ENCODE assay signal across 14 cellular contexts in genomic region chr12:75986001-75986739, GRCh38. TPM values are rescaled to one million over a fixed set of nuclear protein-coding genes. Genes with fewer than 3 reads are reported as not detected.
DNase-seq lines count a peak whose midpoint lies in the region; FAIRE-seq and TF ChIP-seq lines count a peak whose summit lies in the region.
"Had no signal": no experiment of that assay in that cellular context is flagged by ENCODE, and none has a peak within 500 bp of the region (broad histone marks: within the 10 kb centered on the region; RNA-seq: fewer than 3 reads in every experiment).

No MANE protein-coding gene starts in this region.

- H3K27me3 ChIP-seq in endothelial cell of umbilical vein (ENCODE audit: control insufficient read depth in 2 of 2, insufficient read depth in 2 of 2, low read length in 2 of 2) (no peaks in the 10 kb centered on the region), smooth muscle cell (ENCODE audit: low read depth) (no peaks in the 10 kb centered on the region)
- H3K27me3 ChIP-seq: right atrium auricular region had no signal

- H3K9me1 ChIP-seq in endothelial cell of umbilical vein (replicated peaks; ENCODE audit: control insufficient read depth, extremely low read depth, insufficient read depth, low read length), result no peaks in the 10 kb centered on the region

- no peak for TF ChIP-seq CTCF in endothelial cell of umbilical vein (IDR thresholded peaks at IDR 0.05; ENCODE audit: extremely low read depth in 1 of 2, insufficient read depth in 1 of 2, low read depth in 1 of 2, low read length in 2 of 2)
- TF ChIP-seq CTCF in smooth muscle cell (IDR thresholded peaks at IDR 0.05; ENCODE audit: borderline replicate concordance, insufficient read depth, poor library complexity, severe bottlenecking), result no peak

- dilution Hi-C loops in endothelial cell of umbilical vein (cut with MboI; ENCODE audit: extremely low pct_ligation_motif_present, low sequenced_read_pairs), result no loop called here

- H3K27ac ChIP-seq in endothelial cell of umbilical vein (ENCODE audit: insufficient read depth, low read depth, low read length) (no peak overlapping the region), smooth muscle cell (ENCODE audit: low read depth) (no peak overlapping the region)
- H3K27ac ChIP-seq: right atrium auricular region had no signal

- DNase-seq in SHP77 treated with DMSO at 0.1 percent for 48 hours (lab: John Stamatoyannopoulos, UW), result peak; percentile 26
- DNase-seq in SHP77 (lab: John Stamatoyannopoulos, UW), result no peak
- peak; percentile 12 for DNase-seq in NCI-H526 treated with DMSO at 0.1 percent for 48 hours (lab: John Stamatoyannopoulos, UW)
- DNase-seq in endothelial cell of umbilical vein (ENCODE audit: low read depth, low spot score), result no peak
- DNase-seq in smooth muscle cell (lab: John Stamatoyannopoulos, UW; ENCODE audit: unreplicated experiment), result no peak
- DNase-seq in RKO (ENCODE audit: low spot score), result no peak
- no peak for DNase-seq in DMS114 treated with DMSO at 0.1 percent for 48 hours (lab: John Stamatoyannopoulos, UW; ENCODE audit: unreplicated experiment)
- no peak for DNase-seq in UCSD-AML1 (lab: John Stamatoyannopoulos, UW; ENCODE audit: unreplicated experiment)
- DNase-seq: ACHN; activated CD8-positive, alpha-beta memory T cell treated with anti-CD3 and anti-CD28 coated beads, Interleukin-2, amount 50 U/mL, for 4 hours; effector CD4-positive, alpha-beta T cell; substantia nigra had no signal

- BruUV-seq in endothelial cell of umbilical vein (replicated peaks; lab: Mats Ljungman, UMichigan), result no TSS peak

- intact Hi-C loops in endothelial cell of umbilical vein (cut with micrococcal nuclease), result no loop called here

- no peaks in the 10 kb centered on the region for H3F3A ChIP-seq in smooth muscle cell (ENCODE audit: low read depth)

- no peak overlapping the region for H3K4me3 ChIP-seq in endothelial cell of umbilical vein (replicated peaks in 1 of 3; ENCODE audit: insufficient read depth in 1 of 3, low read depth in 1 of 3, low read length in 3 of 3)
- H3K4me3 ChIP-seq in smooth muscle cell, result no peak overlapping the region
- H3K4me3 ChIP-seq: right atrium auricular region had no signal

- H3K9ac ChIP-seq in endothelial cell of umbilical vein (replicated peaks; ENCODE audit: extremely low read depth, insufficient read depth, low read length) (no peak overlapping the region), smooth muscle cell (ENCODE audit: low read depth) (no peak overlapping the region)

- peaks cover 7% of the 10 kb centered on the region for H3K4me1 ChIP-seq in endothelial cell of umbilical vein (ENCODE audit: control insufficient read depth, extremely low read depth, insufficient read depth, low read length)
- H3K4me1 ChIP-seq in smooth muscle cell (ENCODE audit: low read depth), result no peaks in the 10 kb centered on the region

- FAIRE-seq in endothelial cell of umbilical vein (lab: Jason Lieb, UNC), result peak; percentile 48
- FAIRE-seq: TTC549 had no signal

- POLR2A ChIA-PET in endothelial cell of umbilical vein (lab: Charles Lee), result no interaction called here

- H2AFZ ChIP-seq in endothelial cell of umbilical vein (ENCODE audit: low read depth, low read length) (no peak overlapping the region), smooth muscle cell (ENCODE audit: low read depth) (peak overlapping the region; percentile 70)

- CTCF ChIA-PET in endothelial cell of umbilical vein (lab: Charles Lee), result interaction anchor here (0.9 kb wide), 1 partner anchor 17 kb away, joined by 3 read pairs; no protein-coding TSS in a partner anchor

- H4K20me1 ChIP-seq in endothelial cell of umbilical vein (replicated peaks; ENCODE audit: control insufficient read depth, extremely low read depth, insufficient read depth, low read length), result no peaks in the 10 kb centered on the region
- H4K20me1 ChIP-seq in smooth muscle cell (ENCODE audit: low read depth), result no peaks in the 10 kb centered on the region

- TF ChIP-seq POLR2A in endothelial cell of umbilical vein (IDR thresholded peaks at IDR 0.05; ENCODE audit: low read depth, low read length), result no peak

- H3K79me2 ChIP-seq in endothelial cell of umbilical vein (ENCODE audit: control insufficient read depth, insufficient read depth, low read length), result no peaks in the 10 kb centered on the region
- H3K79me2 ChIP-seq in smooth muscle cell (ENCODE audit: low read depth), result no peaks in the 10 kb centered on the region

- H3K36me3 ChIP-seq in endothelial cell of umbilical vein (ENCODE audit: control insufficient read depth in 2 of 2, extremely low read depth in 1 of 2, insufficient read depth in 2 of 2, low read length in 2 of 2) (no peaks in the 10 kb centered on the region), smooth muscle cell (ENCODE audit: low read depth) (no peaks in the 10 kb centered on the region)
- H3K36me3 ChIP-seq: right atrium auricular region had no signal

- no peak overlapping the region for H3K4me2 ChIP-seq in endothelial cell of umbilical vein (ENCODE audit: insufficient read depth, low read length)
- H3K4me2 ChIP-seq in smooth muscle cell, result no peak overlapping the region

- no peaks in the 10 kb centered on the region for H3K9me3 ChIP-seq in endothelial cell of umbilical vein (replicated peaks; ENCODE audit: control insufficient read depth, insufficient read depth, low read length)
- H3K9me3 ChIP-seq in smooth muscle cell (replicated peaks; ENCODE audit: low read depth), result no peaks in the 10 kb centered on the region

- WGBS in smooth muscle cell (ENCODE audit: low lambda C conversion rate), result 63% methylated on average over 9 of the region's 9 CpGs

TF ChIP-seq in endothelial cell of umbilical vein, 7 proteins besides CTCF, POLR2A, EP300 and RAD21:
- TF ChIP-seq MAX (IDR thresholded peaks at IDR 0.05; ENCODE audit: insufficient read depth, insufficient read length) (no peak), POLR2AphosphoS5 (IDR thresholded peaks at IDR 0.05; ENCODE audit: insufficient read depth, low read depth, low read length) (no peak), GATA2 (IDR thresholded peaks at IDR 0.05; ENCODE audit: insufficient read depth, insufficient read length, low read depth, low read length) (no peak), EZH2 (IDR thresholded peaks at IDR 0.05; ENCODE audit: borderline replicate concordance, low read depth, low read length, severe bottlenecking) (no peak), JUN (IDR thresholded peaks at IDR 0.05; ENCODE audit: borderline replicate concordance, insufficient read depth, insufficient read length, low read depth) (no peak), FOS (IDR thresholded peaks at IDR 0.05; ENCODE audit: borderline replicate concordance, insufficient read depth, low read length) (no peak), MYC (IDR thresholded peaks at IDR 0.05; ENCODE audit: low read depth, low read length) (no peak)

RNA-seq across cellular contexts. Expression of gene PHLDA1, which starts 45.4 kb away (rescaled TPM):
- total RNA-seq in endothelial cell of umbilical vein, result 26.8 and 30.8 TPM in 2 replicates
- polyA plus RNA-seq in endothelial cell of umbilical vein, result 13.8 and 14.1 TPM in 2 replicates
- 9.5 and 10.7 TPM in 2 replicates for polyA plus RNA-seq in endothelial cell of umbilical vein (2011; cell fraction: cytosol; rRNA removed)
- 12.0 and 13.5 TPM in 2 replicates for polyA plus RNA-seq in endothelial cell of umbilical vein (2011; cell fraction: nucleus; rRNA removed)
- 15.9 and 23.2 TPM in 2 replicates for polyA plus RNA-seq in endothelial cell of umbilical vein (2012)
- 12.6 and 18.0 TPM in 2 replicates for polyA minus RNA-seq in endothelial cell of umbilical vein
- polyA minus RNA-seq in endothelial cell of umbilical vein (2011; cell fraction: cytosol; rRNA and poly(A)+ RNA removed), result 6.0 TPM
- 23.9 and 38.3 TPM in 2 replicates for polyA minus RNA-seq in endothelial cell of umbilical vein (2011; cell fraction: nucleus; rRNA and poly(A)+ RNA removed)
- total RNA-seq in smooth muscle cell, result 88.6 and 91.3 TPM in 2 replicates
- polyA plus RNA-seq in smooth muscle cell, result 69.7 and 70.2 TPM in 2 replicates

Comparison
In these comparisons a context has a peak if more than half of its experiments do, and no peak if none do; other contexts are left out.
1. DNase-seq: peak in SHP77 treated with DMSO at 0.1 percent for 48 hours (single experiment) and NCI-H526 treated with DMSO at 0.1 percent for 48 hours (single experiment); none in SHP77 (0 of 2), endothelial cell of umbilical vein (single experiment), smooth muscle cell (single experiment), RKO (single experiment), DMS114 treated with DMSO at 0.1 percent for 48 hours (single experiment) and UCSD-AML1 (single experiment).